ENCODE assay signal across 18 cellular contexts in genomic region chr17:2279707-2280106, GRCh38. TPM values are rescaled to one million over a fixed set of nuclear protein-coding genes. Genes with fewer than 3 reads are reported as not detected.
DNase-seq lines count a peak whose midpoint lies in the region; ATAC-seq, FAIRE-seq and TF ChIP-seq lines count a peak whose summit lies in the region.
"Had no signal": no experiment of that assay in that cellular context is flagged by ENCODE, and none has a peak within 500 bp of the region (broad histone marks: within the 10 kb centered on the region; RNA-seq: fewer than 3 reads in every experiment).

No MANE protein-coding gene starts in this region.

- BruUV-seq in GM12878 (replicated peaks; lab: Mats Ljungman, UMichigan): no TSS peak

- DNase-seq in activated CD4-positive, alpha-beta T cell treated with anti-CD3 and anti-CD28 coated beads, Interleukin-2, amount 10 ng/mL, durations not matched to agents 7 days and 5 days: no peak
- DNase-seq in activated CD4-positive, alpha-beta T cell treated with anti-CD3 and anti-CD28 coated beads, Interleukin-2, amount 50 U/mL, for 4 hours: no peak
- no peak for DNase-seq in stimulated activated naive CD8-positive, alpha-beta T cell treated with anti-CD3 and anti-CD28 coated beads, Interleukin-15, Interleukin-2, amounts not matched to agents 100 U/mL and 50 U/mL, for 24 hours
- DNase-seq in GM12878 (ENCODE audit: low read depth, low spot score): no peak
- no peak for DNase-seq in stimulated activated naive B cell treated with anti-CD40 and anti-IgM and Interleukin-4, amounts not matched to agents 10 μg/mL and 1 μg/mL and 100 μg/mL, for 72 hours
- no peak for DNase-seq in GM19240 (ENCODE audit: insufficient read length, low spot score)
- DNase-seq in iPS-NIHi11 (ENCODE audit: low spot score): no peak
- DNase-seq: DMS 273 treated with DMSO at 0.1 percent for 48 hours; GDM1; NCI-H1417; NCI-H187 treated with DMSO at 0.1 percent for 48 hours; NCI-H526 treated with DMSO at 0.1 percent for 48 hours; NK-92 treated with Interleukin-12 subunit alpha and Interleukin-12 subunit beta, amount 100 ng/mL, for 24 hours had no signal

- intact Hi-C loops in GM12878 (cut with micrococcal nuclease; ENCODE audit: unreplicated experiment): no loop called here

- TF ChIP-seq POLR2A in GM12878 (IDR thresholded peaks at IDR 0.05; ENCODE audit: low read depth, low read length): no peak

- RAD21 ChIA-PET in GM12878 (lab: Charles Lee; ENCODE audit: unreplicated experiment): interaction anchor here (1.2 to 3.4 kb wide), 2 partner anchors 34 to 225 kb away, joined by 3 to 20 read pairs; partner anchors contain the start of gene HIC1

- H3K27ac ChIP-seq in GM12878 (ENCODE audit: control insufficient read depth, insufficient read depth): no peak overlapping the region
- H3K27ac ChIP-seq: C4-2B had no signal

- no peaks in the 10 kb centered on the region for H3K27me3 Mint-ChIP-seq in activated CD4-positive, alpha-beta T cell treated with anti-CD3 and anti-CD28 coated beads, Interleukin-2, amount 10 ng/mL, durations not matched to agents 7 days and 5 days
- H3K27me3 Mint-ChIP-seq in stimulated activated naive CD8-positive, alpha-beta T cell treated with anti-CD3 and anti-CD28 coated beads, Interleukin-15, Interleukin-2, amounts not matched to agents 100 ng/mL and 50 ng/mL, for 24 hours: no peaks in the 10 kb centered on the region
- H3K27me3 Mint-ChIP-seq in stimulated activated naive B cell treated with anti-CD40 and anti-IgM and Interleukin-4, amounts not matched to agents 10 μg/mL and 1 μg/mL and 100 μg/mL, for 72 hours: no peaks in the 10 kb centered on the region

- H3K4me2 ChIP-seq in GM12878 (ENCODE audit: control insufficient read depth, insufficient read depth): no peak overlapping the region
- H3K4me2 ChIP-seq: GM23338 had no signal

- no peak for TF ChIP-seq CTCF in GM12878 (IDR thresholded peaks at IDR 0.05 in 2 of 3, conservative IDR thresholded peaks at IDR 0.05 in 1 of 3; ENCODE audit: control insufficient read depth in 2 of 3, extremely low read depth in 1 of 3, insufficient read depth in 1 of 3, low read depth in 3 of 3, low read length in 3 of 3)

- SMC1A ChIA-PET in GM12878 (lab: Charles Lee; ENCODE audit: uncharacterized antibody, unreplicated experiment): interaction anchor here (0.9 to 7.2 kb wide), 6 partner anchors 11 to 109 kb away, joined by 3 to 74 read pairs (median 16); no protein-coding TSS in a partner anchor

- H3K27me3 ChIP-seq in GM12878 (replicated peaks in 1 of 2; ENCODE audit: control insufficient read depth in 2 of 2, insufficient read depth in 2 of 2, low read length in 1 of 2): no peaks in the 10 kb centered on the region

- no peak overlapping the region for H2AFZ ChIP-seq in GM12878 (ENCODE audit: control insufficient read depth, low read depth, low read length)
- H2AFZ ChIP-seq: GM23338 had no signal

- peaks cover 72% of the 10 kb centered on the region for H3K4me1 Mint-ChIP-seq in activated CD4-positive, alpha-beta T cell treated with anti-CD3 and anti-CD28 coated beads, Interleukin-2, amount 10 ng/mL, durations not matched to agents 7 days and 5 days
- H3K4me1 Mint-ChIP-seq in stimulated activated naive CD8-positive, alpha-beta T cell treated with anti-CD3 and anti-CD28 coated beads, Interleukin-15, Interleukin-2, amounts not matched to agents 100 ng/mL and 50 ng/mL, for 24 hours (ENCODE audit: low read depth): peaks cover 41% of the 10 kb centered on the region
- peaks cover 0 to 8% of the 10 kb centered on the region in 2 donors for H3K4me1 Mint-ChIP-seq in stimulated activated naive B cell treated with anti-CD40 and anti-IgM and Interleukin-4, amounts not matched to agents 10 μg/mL and 1 μg/mL and 100 μg/mL, for 72 hours
- H3K4me1 Mint-ChIP-seq: GM23338 had no signal

- CTCF ChIA-PET in activated CD4-positive, alpha-beta T cell treated with anti-CD3 and anti-CD28 coated beads, Interleukin-2, amount 10 ng/mL, durations not matched to agents 7 days and 5 days (lab: Charles Lee): interaction anchor here (0.6 to 7.0 kb wide), 5 partner anchors 16 to 223 kb away, joined by 3 to 82 read pairs (median 5); partner anchors contain the start of gene HIC1
- CTCF ChIA-PET in GM12878 (lab: Yijun Ruan, JAX): interaction anchor here (0.6 to 10.0 kb wide), 5 partner anchors 28 to 223 kb away, joined by 3 to 109 read pairs (median 7); partner anchors contain the start of gene HIC1

- TF ChIP-seq EP300 in GM12878 (IDR thresholded peaks at IDR 0.05; ENCODE audit: borderline replicate concordance in 1 of 2, control insufficient read depth in 1 of 2, low read depth in 2 of 2, low read length in 2 of 2): no peak

- WGBS in GM12878 (ENCODE audit: insufficient coverage, insufficient replicate concordance, low lambda C conversion rate, missing lambda C conversion rate): 92% methylated on average over 9 of the region's 9 CpGs

- H3K9me3 Mint-ChIP-seq in activated CD4-positive, alpha-beta T cell treated with anti-CD3 and anti-CD28 coated beads, Interleukin-2, amount 10 ng/mL, durations not matched to agents 7 days and 5 days: no peaks in the 10 kb centered on the region
- H3K9me3 Mint-ChIP-seq in stimulated activated naive CD8-positive, alpha-beta T cell treated with anti-CD3 and anti-CD28 coated beads, Interleukin-15, Interleukin-2, amounts not matched to agents 100 ng/mL and 50 ng/mL, for 24 hours: no peaks in the 10 kb centered on the region
- H3K9me3 Mint-ChIP-seq in stimulated activated naive B cell treated with anti-CD40 and anti-IgM and Interleukin-4, amounts not matched to agents 10 μg/mL and 1 μg/mL and 100 μg/mL, for 72 hours: no peaks in the 10 kb centered on the region
- H3K9me3 Mint-ChIP-seq: GM23338 had no signal

- no peak for FAIRE-seq in GM12878 (lab: Jason Lieb, UNC)
- FAIRE-seq: GM12891, GM18507 had no signal

- no peak overlapping the region for H3K4me3 Mint-ChIP-seq in activated CD4-positive, alpha-beta T cell treated with anti-CD3 and anti-CD28 coated beads, Interleukin-2, amount 10 ng/mL, durations not matched to agents 7 days and 5 days
- no peak overlapping the region for H3K4me3 Mint-ChIP-seq in stimulated activated naive CD8-positive, alpha-beta T cell treated with anti-CD3 and anti-CD28 coated beads, Interleukin-15, Interleukin-2, amounts not matched to agents 100 ng/mL and 50 ng/mL, for 24 hours
- no peak overlapping the region for H3K4me3 Mint-ChIP-seq in stimulated activated naive B cell treated with anti-CD40 and anti-IgM and Interleukin-4, amounts not matched to agents 10 μg/mL and 1 μg/mL and 100 μg/mL, for 72 hours
- H3K4me3 Mint-ChIP-seq: GM23338 had no signal

- no peak overlapping the region for H3K9ac ChIP-seq in GM12878 (ENCODE audit: control insufficient read depth, insufficient read depth, low read length)

- H3K36me3 ChIP-seq in GM12878 (ENCODE audit: control insufficient read depth in 2 of 2, insufficient read depth in 2 of 2, low read length in 1 of 2): peaks cover 12 to 43% of the 10 kb centered on the region in 2 experiments

- in situ Hi-C loops in GM12878 (cut with MboI): no loop called here

- POLR2A ChIA-PET in activated CD4-positive, alpha-beta T cell treated with anti-CD3 and anti-CD28 coated beads, Interleukin-2, amount 10 ng/mL, durations not matched to agents 7 days and 5 days (lab: Charles Lee): interaction anchor here (0.6 to 1.2 kb wide), 2 partner anchors 34 to 35 kb away, joined by 3 read pairs; no protein-coding TSS in a partner anchor
- POLR2A ChIA-PET in GM12878 (lab: Charles Lee): interaction anchor here (1.7 kb wide), 1 partner anchor 225 kb away, joined by 4 read pairs; the partner anchor contains the start of gene HIC1

- peaks cover 66% of the 10 kb centered on the region for H3K36me3 Mint-ChIP-seq in activated CD4-positive, alpha-beta T cell treated with anti-CD3 and anti-CD28 coated beads, Interleukin-2, amount 10 ng/mL, durations not matched to agents 7 days and 5 days (ENCODE audit: low read depth)
- H3K36me3 Mint-ChIP-seq in stimulated activated naive CD8-positive, alpha-beta T cell treated with anti-CD3 and anti-CD28 coated beads, Interleukin-15, Interleukin-2, amounts not matched to agents 100 ng/mL and 50 ng/mL, for 24 hours (ENCODE audit: low read depth): peaks cover 67% of the 10 kb centered on the region
- peaks cover 36 to 58% of the 10 kb centered on the region in 2 donors for H3K36me3 Mint-ChIP-seq in stimulated activated naive B cell treated with anti-CD40 and anti-IgM and Interleukin-4, amounts not matched to agents 10 μg/mL and 1 μg/mL and 100 μg/mL, for 72 hours

- H3K9me3 ChIP-seq in GM12878 (replicated peaks; ENCODE audit: control insufficient read depth, insufficient read depth, low read length): no peaks in the 10 kb centered on the region

- no peaks in the 10 kb centered on the region for H3K79me2 ChIP-seq in GM12878 (ENCODE audit: control insufficient read depth, insufficient read depth, low read length)

- H4K20me1 ChIP-seq in GM12878 (ENCODE audit: control insufficient read depth, insufficient read depth): no peaks in the 10 kb centered on the region

- H3K4me1 ChIP-seq in GM12878 (ENCODE audit: control insufficient read depth, insufficient read depth, low read length): 0 out of 2 replicates have a peak, but pooled peaks cover 3% of the 10 kb centered on the region

- TF ChIP-seq RAD21 in GM12878 (IDR thresholded peaks at IDR 0.05; ENCODE audit: insufficient read depth, low read depth, low read length): no peak

- ATAC-seq in stimulated activated naive CD8-positive, alpha-beta T cell treated with anti-CD3 and anti-CD28 coated beads, Interleukin-15, Interleukin-2, amounts not matched to agents 100 U/mL and 50 U/mL, for 24 hours: no peak
- no peak for ATAC-seq in GM12878
- ATAC-seq in stimulated activated naive B cell treated with anti-CD40 and anti-IgM and Interleukin-4, amounts not matched to agents 10 μg/mL and 1 μg/mL and 100 μg/mL, for 72 hours (replicated peaks): no peak
- ATAC-seq: GM23338 had no signal

- H3K4me3 ChIP-seq in GM12878: no peak overlapping the region
- H3K4me3 ChIP-seq: GM23338 had no signal

- H3K27ac Mint-ChIP-seq in activated CD4-positive, alpha-beta T cell treated with anti-CD3 and anti-CD28 coated beads, Interleukin-2, amount 10 ng/mL, durations not matched to agents 7 days and 5 days: peak overlapping the region; percentile 77
- H3K27ac Mint-ChIP-seq in stimulated activated naive CD8-positive, alpha-beta T cell treated with anti-CD3 and anti-CD28 coated beads, Interleukin-15, Interleukin-2, amounts not matched to agents 100 ng/mL and 50 ng/mL, for 24 hours: peak overlapping the region; percentile 32
- peak overlapping the region; percentile 42 for H3K27ac Mint-ChIP-seq in stimulated activated naive B cell treated with anti-CD40 and anti-IgM and Interleukin-4, amounts not matched to agents 10 μg/mL and 1 μg/mL and 100 μg/mL, for 72 hours
- H3K27ac Mint-ChIP-seq: GM23338 had no signal

RNA-seq across cellular contexts. Expression of gene SMG6, which starts 23.9 kb away (rescaled TPM):
- total RNA-seq in activated CD4-positive, alpha-beta T cell treated with anti-CD3 and anti-CD28 coated beads, Interleukin-2, amount 10 ng/mL, durations not matched to agents 7 days and 5 days: 10 to 100 TPM; 44.3 to 51.1 TPM
- 87.7 and 93.3 TPM in 2 replicates for total RNA-seq in GM12878 (2013; cell fraction: nucleolus; rRNA removed)
- total RNA-seq in GM12878 (2014; rRNA removed): 16.4 and 16.7 TPM in 2 replicates
- total RNA-seq in GM12878 (2014; rRNA removed; fragmentation: Illumina TruSeq; extraction: Trizol): 9.3 and 11.7 TPM in 2 replicates
- total RNA-seq in GM12878 (2021): 28.7 and 30.3 TPM in 2 replicates
- 19.8 TPM for polyA plus RNA-seq in GM12878 (2011; ENCODE audit: low read depth)
- polyA plus RNA-seq in GM12878 (2011; rRNA removed): 20.1 and 27.2 TPM in 2 replicates
- polyA plus RNA-seq in GM12878 (2011; cell fraction: cytosol; rRNA removed): 43.8 and 72.2 TPM in 2 replicates
- 67.9 and 71.8 TPM in 2 replicates for polyA plus RNA-seq in GM12878 (2011; cell fraction: nucleus; rRNA removed)
- 17.5 and 19.5 TPM in 2 replicates for polyA plus RNA-seq in GM12878 (2012)
- polyA plus RNA-seq in GM12878 (2014; fragmentation: Illumina TruSeq; extraction: Trizol): 16.2 and 21.4 TPM in 2 replicates
- polyA plus RNA-seq in GM12878 (2014; fragmentation: Nextera tagmentation; extraction: Ambion mirVana): under 1 TPM; 0.58 to 0.64 TPM
- polyA plus RNA-seq in GM12878 (2014; rRNA removed): 11.2 and 12.9 TPM in 2 replicates
- 10 to 100 TPM; 15.4 to 16.0 TPM for polyA plus RNA-seq in GM12878 (2016; fragmentation: Nextera tagmentation; extraction: Ambion mirVana)
- 42.9 and 101 TPM in 2 replicates for polyA minus RNA-seq in GM12878 (2011; rRNA and poly(A)+ RNA removed)
- 19.6 and 23.3 TPM in 2 replicates for polyA minus RNA-seq in GM12878 (2011; cell fraction: cytosol; rRNA and poly(A)+ RNA removed)
- 45.8 and 69.4 TPM in 2 replicates for polyA minus RNA-seq in GM12878 (2011; cell fraction: nucleus; rRNA and poly(A)+ RNA removed)

RNA-seq across cellular contexts. Expression of gene SRR, which starts 24.0 kb away (rescaled TPM):
- total RNA-seq in activated CD4-positive, alpha-beta T cell treated with anti-CD3 and anti-CD28 coated beads, Interleukin-2, amount 10 ng/mL, durations not matched to agents 7 days and 5 days: 10 to 100 TPM; 18.3 to 23.0 TPM
- 2.7 and 7.6 TPM in 2 replicates for total RNA-seq in GM12878 (2013; cell fraction: nucleolus; rRNA removed)
- total RNA-seq in GM12878 (2014; rRNA removed) (16.1 and 23.7 TPM in 2 replicates), GM12878 (2014; rRNA removed; fragmentation: Illumina TruSeq; extraction: Trizol) (12.4 and 13.5 TPM in 2 replicates), GM12878 (2021) (19.3 and 20.7 TPM in 2 replicates)
- 14.1 TPM for polyA plus RNA-seq in GM12878 (2011; ENCODE audit: low read depth)
- polyA plus RNA-seq in GM12878 (2011; rRNA removed) (11.7 TPM in 2 replicates), GM12878 (2014; fragmentation: Illumina TruSeq; extraction: Trizol) (14.9 and 18.5 TPM in 2 replicates), GM12878 (2014; fragmentation: Nextera tagmentation; extraction: Ambion mirVana) (10 to 100 TPM; 21.1 to 33.9 TPM), GM12878 (2014; rRNA removed) (15.2 and 17.5 TPM in 2 replicates), GM12878 (2016; fragmentation: Nextera tagmentation; extraction: Ambion mirVana) (10 to 100 TPM; 25.8 to 30.5 TPM)
- polyA plus RNA-seq in GM12878 (2011; cell fraction: cytosol; rRNA removed): 4.6 and 8.8 TPM in 2 replicates
- polyA plus RNA-seq in GM12878 (2011; cell fraction: nucleus; rRNA removed): 3.0 and 3.1 TPM in 2 replicates
- 8.0 and 13.7 TPM in 2 replicates for polyA plus RNA-seq in GM12878 (2012)
- polyA minus RNA-seq in GM12878 (2011; rRNA and poly(A)+ RNA removed): 5.8 and 11.1 TPM in 2 replicates
- polyA minus RNA-seq in GM12878 (2011; cell fraction: cytosol; rRNA and poly(A)+ RNA removed): 2.8 and 7.9 TPM in 2 replicates
- polyA minus RNA-seq in GM12878 (2011; cell fraction: nucleus; rRNA and poly(A)+ RNA removed): 0.67 and 2.8 TPM in 2 replicates

RNA-seq across cellular contexts. Expression of gene TSR1, which starts 56.5 kb away (rescaled TPM):
- 10 to 100 TPM; 27.2 to 27.4 TPM for total RNA-seq in activated CD4-positive, alpha-beta T cell treated with anti-CD3 and anti-CD28 coated beads, Interleukin-2, amount 10 ng/mL, durations not matched to agents 7 days and 5 days
- 85.7 and 95.6 TPM in 2 replicates for total RNA-seq in GM12878 (2013; cell fraction: nucleolus; rRNA removed)
- total RNA-seq in GM12878 (2014; rRNA removed) (54.1 and 56.1 TPM in 2 replicates), GM12878 (2014; rRNA removed; fragmentation: Illumina TruSeq; extraction: Trizol) (40.3 and 43.8 TPM in 2 replicates), GM12878 (2021) (45.5 and 50.0 TPM in 2 replicates)
- 28.5 TPM for polyA plus RNA-seq in GM12878 (2011; ENCODE audit: low read depth)
- polyA plus RNA-seq in GM12878 (2011; rRNA removed) (9.6 and 17.0 TPM in 2 replicates), GM12878 (2014; fragmentation: Illumina TruSeq; extraction: Trizol) (51.0 and 56.5 TPM in 2 replicates), GM12878 (2014; fragmentation: Nextera tagmentation; extraction: Ambion mirVana) (10 to 100 TPM; 14.7 to 21.9 TPM), GM12878 (2014; rRNA removed) (35.5 and 41.6 TPM in 2 replicates), GM12878 (2016; fragmentation: Nextera tagmentation; extraction: Ambion mirVana) (100 to 1,000 TPM in 1 of 2 experiments, 10 to 100 TPM in 1; 98.5 to 100 TPM)
- polyA plus RNA-seq in GM12878 (2011; cell fraction: cytosol; rRNA removed): 18.1 and 18.7 TPM in 2 replicates
- 28.0 and 37.2 TPM in 2 replicates for polyA plus RNA-seq in GM12878 (2011; cell fraction: nucleus; rRNA removed)
- 31.6 and 36.2 TPM in 2 replicates for polyA plus RNA-seq in GM12878 (2012)
- polyA minus RNA-seq in GM12878 (2011; rRNA and poly(A)+ RNA removed): 18.0 and 22.7 TPM in 2 replicates
- 11.0 and 26.6 TPM in 2 replicates for polyA minus RNA-seq in GM12878 (2011; cell fraction: cytosol; rRNA and poly(A)+ RNA removed)
- polyA minus RNA-seq in GM12878 (2011; cell fraction: nucleus; rRNA and poly(A)+ RNA removed): 32.3 and 51.6 TPM in 2 replicates

RNA-seq across cellular contexts. Expression of gene SGSM2, which starts 57.6 kb away (rescaled TPM):
- 10 to 100 TPM; 58.3 to 61.6 TPM for total RNA-seq in activated CD4-positive, alpha-beta T cell treated with anti-CD3 and anti-CD28 coated beads, Interleukin-2, amount 10 ng/mL, durations not matched to agents 7 days and 5 days
- 150 and 163 TPM in 2 replicates for total RNA-seq in GM12878 (2013; cell fraction: nucleolus; rRNA removed)
- total RNA-seq in GM12878 (2014; rRNA removed) (19.8 and 25.3 TPM in 2 replicates), GM12878 (2014; rRNA removed; fragmentation: Illumina TruSeq; extraction: Trizol) (13.5 and 14.9 TPM in 2 replicates), GM12878 (2021) (32.0 and 37.3 TPM in 2 replicates)
- 30.9 TPM for polyA plus RNA-seq in GM12878 (2011; ENCODE audit: low read depth)
- polyA plus RNA-seq in GM12878 (2011; rRNA removed) (18.1 and 27.9 TPM in 2 replicates), GM12878 (2014; fragmentation: Illumina TruSeq; extraction: Trizol) (8.8 and 20.8 TPM in 2 replicates), GM12878 (2014; fragmentation: Nextera tagmentation; extraction: Ambion mirVana) (1 to 10 TPM in 1 of 2 experiments, under 1 TPM in 1; 0.50 to 1.6 TPM), GM12878 (2014; rRNA removed) (50.9 and 59.0 TPM in 2 replicates), GM12878 (2016; fragmentation: Nextera tagmentation; extraction: Ambion mirVana) (10 to 100 TPM in 1 of 2 experiments, 1 to 10 TPM in 1; 7.2 to 16.1 TPM)
- polyA plus RNA-seq in GM12878 (2011; cell fraction: cytosol; rRNA removed): 42.1 and 52.0 TPM in 2 replicates
- polyA plus RNA-seq in GM12878 (2011; cell fraction: nucleus; rRNA removed): 296 and 299 TPM in 2 replicates
- polyA plus RNA-seq in GM12878 (2012): 47.6 and 54.4 TPM in 2 replicates
- polyA minus RNA-seq in GM12878 (2011; rRNA and poly(A)+ RNA removed): 16.1 and 26.5 TPM in 2 replicates
- polyA minus RNA-seq in GM12878 (2011; cell fraction: cytosol; rRNA and poly(A)+ RNA removed): 7.8 and 10.8 TPM in 2 replicates
- 28.8 and 32.2 TPM in 2 replicates for polyA minus RNA-seq in GM12878 (2011; cell fraction: nucleus; rRNA and poly(A)+ RNA removed)
